In the genomic region with DNA sequence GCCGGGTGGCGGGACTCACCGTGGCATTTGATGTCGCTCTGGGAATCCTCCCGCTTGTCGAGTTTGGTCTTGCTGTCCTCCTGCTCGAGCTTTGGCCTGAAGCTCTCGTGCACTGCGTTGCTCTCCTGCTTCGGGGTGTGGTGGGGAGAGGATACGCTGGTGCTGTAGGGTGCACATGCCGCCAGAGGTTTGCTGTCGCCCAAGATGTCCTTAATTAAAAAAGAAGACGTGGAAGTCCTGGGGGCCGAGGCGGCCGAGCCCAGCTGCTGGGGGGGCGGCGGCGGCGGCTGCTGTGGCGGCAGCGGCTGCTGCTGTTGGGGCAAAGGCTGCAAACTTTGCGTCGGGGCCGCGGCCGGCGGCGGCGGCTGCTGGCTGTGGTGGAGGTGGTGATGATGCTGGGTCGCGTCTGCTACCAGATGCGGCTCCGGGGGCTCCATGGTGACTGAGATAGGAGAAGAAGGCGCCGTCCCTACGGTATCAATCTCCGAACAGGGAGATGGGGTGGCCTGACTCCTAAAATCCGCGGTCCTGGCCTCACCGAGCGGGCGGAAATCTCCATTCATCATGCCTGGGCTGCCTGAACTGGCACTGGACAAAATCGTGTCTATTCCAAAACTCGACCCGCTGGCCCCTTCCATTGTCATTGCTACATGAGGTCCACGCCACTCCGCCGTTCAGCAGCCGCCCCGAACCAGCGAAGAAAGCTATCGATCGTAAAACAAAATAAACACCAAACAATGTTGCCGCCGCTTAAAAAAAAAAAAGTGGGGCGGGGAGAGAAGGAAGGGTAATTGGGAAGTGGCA, we compare ENCODE assay signal across 9 cellular contexts. TPM values are rescaled to one million over a fixed set of nuclear protein-coding genes. Genes with fewer than 3 reads are reported as not detected.
DNase-seq lines count a peak whose midpoint lies in the region; ATAC-seq and TF ChIP-seq lines count a peak whose summit lies in the region.
"Had no signal": no experiment of that assay in that cellular context is flagged by ENCODE, and none has a peak within 500 bp of the region (broad histone marks: within the 10 kb centered on the region; RNA-seq: fewer than 3 reads in every experiment).

A gene (minus strand): TSS at position 751 of the 804 bp plus-strand sequence. CDS start 107 bp downstream, at position 644.

- H3K27me3 Mint-ChIP-seq in stimulated activated naive CD8-positive, alpha-beta T cell treated with anti-CD3 and anti-CD28 coated beads, Interleukin-15, Interleukin-2, amounts not matched to agents 100 ng/mL and 50 ng/mL, for 24 hours = peaks cover 90% of the 10 kb centered on the region
- peaks cover 100% of the 10 kb centered on the region for H3K27me3 Mint-ChIP-seq in brain

- peak within 1 kb of the TSS; percentile 77 for H3K27ac Mint-ChIP-seq in stimulated activated naive CD8-positive, alpha-beta T cell treated with anti-CD3 and anti-CD28 coated beads, Interleukin-15, Interleukin-2, amounts not matched to agents 100 ng/mL and 50 ng/mL, for 24 hours
- peak within 1 kb of the TSS in 3 of 5 experiments; percentile 43 to 80 (median 78) for H3K27ac Mint-ChIP-seq in brain

- 0% methylated on average over 23 to 44 of the region's 58 CpGs for WGBS in mesodermal cell (ENCODE audit: insufficient coverage in 2 of 2), 2 experiments

- ATAC-seq in stimulated activated naive CD8-positive, alpha-beta T cell treated with anti-CD3 and anti-CD28 coated beads, Interleukin-15, Interleukin-2, amounts not matched to agents 100 U/mL and 50 U/mL, for 24 hours = no peak
- no peak for ATAC-seq in GM19023 (IDR thresholded peaks at IDR 0.05; ENCODE audit: unreplicated experiment)

- H3K4me1 Mint-ChIP-seq in stimulated activated naive CD8-positive, alpha-beta T cell treated with anti-CD3 and anti-CD28 coated beads, Interleukin-15, Interleukin-2, amounts not matched to agents 100 ng/mL and 50 ng/mL, for 24 hours (ENCODE audit: low read depth) = peaks cover 39% of the 10 kb centered on the region
- peaks cover 43% of the 10 kb centered on the region for H3K4me1 Mint-ChIP-seq in brain

- peak within 1 kb of the TSS; percentile 28 for H3K4me3 ChIP-seq in mesodermal cell (ENCODE audit: extremely low read depth, insufficient read depth, low read length, poor library complexity, severe bottlenecking)

- no peak for DNase-seq in stimulated activated naive CD8-positive, alpha-beta T cell treated with anti-CD3 and anti-CD28 coated beads, Interleukin-15, Interleukin-2, amounts not matched to agents 100 U/mL and 50 U/mL, for 24 hours
- no peak for DNase-seq in NCI-H2196 (lab: John Stamatoyannopoulos, UW; ENCODE audit: unreplicated experiment)
- DNase-seq in pons (ENCODE audit: low spot score) = no peak
- no peak for DNase-seq in ureter (ENCODE audit: low spot score)

- H3K4me3 Mint-ChIP-seq in stimulated activated naive CD8-positive, alpha-beta T cell treated with anti-CD3 and anti-CD28 coated beads, Interleukin-15, Interleukin-2, amounts not matched to agents 100 ng/mL and 50 ng/mL, for 24 hours = peak within 1 kb of the TSS; percentile 74
- H3K4me3 Mint-ChIP-seq in brain = peak within 1 kb of the TSS; percentile 89 to 91 (median 89)

- peaks cover 3% of the 10 kb centered on the region for H3K4me1 ChIP-seq in mesodermal cell (ENCODE audit: control insufficient read depth, insufficient read depth, low read length, poor library complexity, severe bottlenecking)

- peaks cover 17% of the 10 kb centered on the region for H3K36me3 Mint-ChIP-seq in stimulated activated naive CD8-positive, alpha-beta T cell treated with anti-CD3 and anti-CD28 coated beads, Interleukin-15, Interleukin-2, amounts not matched to agents 100 ng/mL and 50 ng/mL, for 24 hours (ENCODE audit: low read depth)
- no peaks in the 10 kb centered on the region for H3K36me3 Mint-ChIP-seq in brain

- H3K27ac ChIP-seq in mesodermal cell (ENCODE audit: low read depth, low read length, severe bottlenecking) = no peak within 1 kb of the TSS

- no peaks in the 10 kb centered on the region for H3K9me3 ChIP-seq in mesodermal cell (ENCODE audit: control insufficient read depth, low read length)

- TF ChIP-seq CTCF in brain (conservative IDR thresholded peaks at IDR 0.05) = no peak

- peaks cover 7% of the 10 kb centered on the region for H3K9me3 Mint-ChIP-seq in stimulated activated naive CD8-positive, alpha-beta T cell treated with anti-CD3 and anti-CD28 coated beads, Interleukin-15, Interleukin-2, amounts not matched to agents 100 ng/mL and 50 ng/mL, for 24 hours
- H3K9me3 Mint-ChIP-seq in brain = peaks cover 9 to 28% (median 20%) of the 10 kb centered on the region in 5 experiments

- H3K36me3 ChIP-seq in mesodermal cell (ENCODE audit: control insufficient read depth, insufficient read depth, low read length) = no peaks in the 10 kb centered on the region

RNA-seq across cellular contexts. Expression of the gene that starts here (rescaled TPM):
- 1.3 TPM for polyA plus RNA-seq in brain (ENCODE audit: insufficient read depth, low read depth, low replicate concordance)
- polyA plus RNA-seq in mesodermal cell (2013, experiment 1 of 2) = 0.33 TPM
- not detected for polyA plus RNA-seq in mesodermal cell (2013, experiment 2 of 2)
- not detected for total RNA-seq in ureter
- total RNA-seq: dermis microvascular lymphatic vessel endothelial cell had no signal
